19 cellular contexts compared by ENCODE assay signal in genomic region chr3:73694988-73695757, GRCh38.
DNase-seq lines count a peak whose midpoint lies in the region; ATAC-seq, FAIRE-seq and TF ChIP-seq lines count a peak whose summit lies in the region.
"Had no signal": no experiment of that assay in that cellular context is flagged by ENCODE, and none has a peak within 500 bp of the region (broad histone marks: within the 10 kb centered on the region; RNA-seq: fewer than 3 reads in every experiment).

No MANE protein-coding gene starts in this region.

- no peaks in the 10 kb centered on the region for H3K27me3 Mint-ChIP-seq in astrocyte (ENCODE audit: low read depth, unreplicated experiment)
- H3K27me3 Mint-ChIP-seq: CD4-positive, alpha-beta T cell; IgD-negative memory B cell had no signal

- no peak for FAIRE-seq in astrocyte (lab: Jason Lieb, UNC)
- FAIRE-seq: A204.1, D721Med, GM19239, HepG2 had no signal

- H3K9me3 Mint-ChIP-seq in astrocyte (ENCODE audit: unreplicated experiment), result peaks cover 4% of the 10 kb centered on the region
- H3K9me3 Mint-ChIP-seq: CD4-positive, alpha-beta T cell had no signal

- no peak overlapping the region for H3K4me3 ChIP-seq in astrocyte (ENCODE audit: insufficient read depth, low read depth, low read length)
- H3K4me3 ChIP-seq in gastroesophageal sphincter, result no peak overlapping the region
- H3K4me3 ChIP-seq: HAP-1 had no signal

- H3K36me3 ChIP-seq in astrocyte (ENCODE audit: insufficient read depth, low read length) (no peaks in the 10 kb centered on the region), gastroesophageal sphincter (no peaks in the 10 kb centered on the region)
- H3K36me3 ChIP-seq: HAP-1 had no signal

- H3K27ac ChIP-seq in astrocyte (ENCODE audit: low read depth, low read length) (no peak overlapping the region), gastroesophageal sphincter (no peak overlapping the region), RWPE1 (no peak overlapping the region)
- H3K27ac ChIP-seq: C4-2B had no signal

- TF ChIP-seq EP300 in gastroesophageal sphincter (IDR thresholded peaks at IDR 0.05), result no peak

- no peak overlapping the region for H3K4me3 Mint-ChIP-seq in astrocyte (ENCODE audit: unreplicated experiment)
- H3K4me3 Mint-ChIP-seq: CD4-positive, alpha-beta T cell; IgD-negative memory B cell had no signal

- peak; percentile 30 for DNase-seq in astrocyte (ENCODE audit: low read depth)
- DNase-seq in stromal cell of bone marrow (ENCODE audit: low read depth), result peak; percentile 38
- no peak for DNase-seq in RWPE1 (ENCODE audit: low spot score)
- DNase-seq in SHP77 (lab: John Stamatoyannopoulos, UW), result no peak
- no peak for DNase-seq in stimulated activated CD4-positive, alpha-beta T cell treated with anti-CD3 and anti-CD28 coated beads, Interleukin-2, amount 100 ng/mL, for 48 hours
- DNase-seq: ACHN; AML-193; Caco-2; CD4-positive, alpha-beta T cell; GDM1 had no signal

- no peak overlapping the region for H3K27ac Mint-ChIP-seq in astrocyte (ENCODE audit: unreplicated experiment)
- H3K27ac Mint-ChIP-seq: CD4-positive, alpha-beta T cell; IgD-negative memory B cell had no signal

- TF ChIP-seq CTCF in astrocyte (IDR thresholded peaks at IDR 0.05; ENCODE audit: insufficient read depth, low read depth, low read length) (no peak), gastroesophageal sphincter (IDR thresholded peaks at IDR 0.05) (no peak), RWPE1 (conservative IDR thresholded peaks at IDR 0.05; ENCODE audit: low read depth) (no peak)

- H3K4me1 Mint-ChIP-seq in astrocyte (ENCODE audit: low read depth, unreplicated experiment), result no peaks in the 10 kb centered on the region

- CTCF ChIA-PET in RWPE1 (lab: Yijun Ruan, JAX), result no interaction called here

- no peak for TF ChIP-seq POLR2A in gastroesophageal sphincter (IDR thresholded peaks at IDR 0.05)

- H3K36me3 Mint-ChIP-seq in astrocyte (ENCODE audit: low read depth, unreplicated experiment), result no peaks in the 10 kb centered on the region
- H3K36me3 Mint-ChIP-seq: IgD-negative memory B cell had no signal

- H4K20me1 ChIP-seq in astrocyte (ENCODE audit: insufficient read depth, low read length), result no peaks in the 10 kb centered on the region

- H3K4me2 ChIP-seq in astrocyte (ENCODE audit: low read length), result no peak overlapping the region

- H3K9me3 ChIP-seq in astrocyte (ENCODE audit: insufficient read depth, low read depth, low read length) (peaks cover 3% of the 10 kb centered on the region), gastroesophageal sphincter (no peaks in the 10 kb centered on the region)
- H3K9me3 ChIP-seq: Caco-2, HAP-1 had no signal

- H3K4me1 ChIP-seq in astrocyte (ENCODE audit: insufficient read depth, low read length), result no peaks in the 10 kb centered on the region
- no peaks in the 10 kb centered on the region for H3K4me1 ChIP-seq in gastroesophageal sphincter
- H3K4me1 ChIP-seq: HAP-1 had no signal

- no peak overlapping the region for H2AFZ ChIP-seq in astrocyte (ENCODE audit: low read depth, low read length)

- ATAC-seq in gastroesophageal sphincter (peak; percentile 21), GM18498 (IDR thresholded peaks at IDR 0.05; ENCODE audit: unreplicated experiment) (no peak)
- ATAC-seq: HepG2 had no signal

- H3K27me3 ChIP-seq in astrocyte (ENCODE audit: insufficient read depth, low read length) (no peaks in the 10 kb centered on the region), gastroesophageal sphincter (no peaks in the 10 kb centered on the region)

- POLR2A ChIA-PET in RWPE1 (lab: Yijun Ruan, JAX; ENCODE audit: low non-redundant PET), result no interaction called here

- no peak overlapping the region for H3K9ac ChIP-seq in astrocyte (ENCODE audit: low read length)

- no peaks in the 10 kb centered on the region for H3K79me2 ChIP-seq in astrocyte (ENCODE audit: insufficient read depth, low read length)

Comparison
In these comparisons a context has a peak if more than half of its experiments do, and no peak if none do; other contexts are left out.
1. DNase-seq: peak in astrocyte (single experiment) and stromal cell of bone marrow (single experiment); none in RWPE1 (single experiment), SHP77 (0 of 2) and stimulated activated CD4-positive, alpha-beta T cell treated with anti-CD3 and anti-CD28 coated beads, Interleukin-2, amount 100 ng/mL, for 48 hours (0 of 2).